21 cellular contexts compared by ENCODE assay signal in the genomic region with DNA sequence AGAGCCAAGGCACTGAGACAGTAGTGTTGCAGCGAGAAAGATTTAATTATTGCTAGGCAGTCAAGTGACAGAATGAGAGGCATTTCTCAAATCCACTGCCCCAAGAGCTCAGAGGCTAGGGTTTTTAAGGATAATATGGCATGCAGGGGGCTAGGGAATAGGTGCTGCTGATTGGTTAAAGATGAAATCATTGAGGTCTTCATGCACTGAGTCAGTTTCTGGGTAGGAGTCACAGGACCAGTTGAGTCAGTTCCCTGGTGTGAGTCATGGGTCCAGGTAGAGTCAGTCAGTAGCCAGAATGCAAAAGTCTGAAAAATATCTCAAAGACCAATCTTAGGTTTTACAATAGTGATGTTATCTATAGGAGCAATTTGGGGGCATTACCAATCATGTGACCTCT.
DNase-seq lines count a peak whose midpoint lies in the region; ATAC-seq and TF ChIP-seq lines count a peak whose summit lies in the region.
"Had no signal": no experiment of that assay in that cellular context is flagged by ENCODE, and none has a peak within 500 bp of the region (broad histone marks: within the 10 kb centered on the region; RNA-seq: fewer than 3 reads in every experiment).

No MANE protein-coding gene starts in this region.

- CTCF ChIA-PET in activated CD4-positive, alpha-beta T cell treated with anti-CD3 and anti-CD28 coated beads for 36 hours (lab: Charles Lee), result interaction anchor here (0.6 kb wide), 1 partner anchor 208 kb away, joined by 5 read pairs; no protein-coding TSS in a partner anchor

- H3K9me3 ChIP-seq in RWPE2 (ENCODE audit: severe bottlenecking), result no peaks in the 10 kb centered on the region
- H3K9me3 ChIP-seq: A549, adrenal gland, tibial artery had no signal

- no peak overlapping the region for H3K27ac Mint-ChIP-seq in activated CD4-positive, alpha-beta T cell treated with anti-CD3 and anti-CD28 coated beads for 36 hours
- H3K27ac Mint-ChIP-seq: activated T-helper 1 cell treated with anti-CD3 and anti-CD28 coated beads, Interleukin-12 subunit alpha, Interleukin-12 subunit beta, Interleukin-2, Interleukin-4 antibody, amounts not matched to agents 30 ng/mL and 10 ng/mL and 1 ng/mL, durations not matched to agents 14 hours and 24 hours and 36 hours; natural killer cell treated with Interleukin-12 subunit alpha and Interleukin-12 subunit beta and Interleukin-15 and Interleukin-18, amount 100 ng/mL, for 72 hours had no signal

- no peak overlapping the region for H3K27ac ChIP-seq in RWPE2 (ENCODE audit: poor library complexity, severe bottlenecking)
- H3K27ac ChIP-seq: A549, adrenal gland, C4-2B, tibial artery had no signal

- POLR2A ChIA-PET in activated CD4-positive, alpha-beta T cell treated with anti-CD3 and anti-CD28 coated beads for 36 hours (lab: Charles Lee), result no interaction called here

- H3K4me3 Mint-ChIP-seq in activated CD4-positive, alpha-beta T cell treated with anti-CD3 and anti-CD28 coated beads for 36 hours, result no peak overlapping the region
- H3K4me3 Mint-ChIP-seq: activated T-helper 1 cell treated with anti-CD3 and anti-CD28 coated beads, Interleukin-12 subunit alpha, Interleukin-12 subunit beta, Interleukin-2, Interleukin-4 antibody, amounts not matched to agents 30 ng/mL and 10 ng/mL and 1 ng/mL, durations not matched to agents 14 hours and 24 hours and 36 hours; natural killer cell treated with Interleukin-12 subunit alpha and Interleukin-12 subunit beta and Interleukin-15 and Interleukin-18, amount 100 ng/mL, for 72 hours had no signal

- intact Hi-C loops in activated CD4-positive, alpha-beta T cell treated with anti-CD3 and anti-CD28 coated beads for 36 hours (cut with DNase I, micrococcal nuclease), result no loop called here

- ATAC-seq in activated CD4-positive, alpha-beta T cell treated with anti-CD3 and anti-CD28 coated beads for 36 hours, result peak; percentile 94
- ATAC-seq in RWPE2 (ENCODE audit: low read depth), result peak; percentile 58; the same call in 2 of the 3 replicates
- ATAC-seq: A549; natural killer cell treated with Interleukin-12 subunit alpha and Interleukin-12 subunit beta and Interleukin-15 and Interleukin-18, amount 100 ng/mL, for 72 hours had no signal

- H3K36me3 ChIP-seq in RWPE2 (ENCODE audit: low read depth) (no peaks in the 10 kb centered on the region), kidney epithelial cell (ENCODE audit: control insufficient read depth, insufficient read depth, low read length) (peaks cover 2% of the 10 kb centered on the region)
- H3K36me3 ChIP-seq: adrenal gland, tibial artery had no signal

- in situ Hi-C loops in Caki2 (cut with HindIII; ENCODE audit: low pct_unique_long_range_greater_than_20kb, low sequenced_read_pairs), result no loop called here

- no peaks in the 10 kb centered on the region for H3K36me3 Mint-ChIP-seq in activated CD4-positive, alpha-beta T cell treated with anti-CD3 and anti-CD28 coated beads for 36 hours (ENCODE audit: low read depth)
- H3K36me3 Mint-ChIP-seq: natural killer cell treated with Interleukin-12 subunit alpha and Interleukin-12 subunit beta and Interleukin-15 and Interleukin-18, amount 100 ng/mL, for 72 hours had no signal

- no peaks in the 10 kb centered on the region for H3K27me3 ChIP-seq in RWPE2 (ENCODE audit: insufficient read depth, poor library complexity, severe bottlenecking)
- no peaks in the 10 kb centered on the region for H3K27me3 ChIP-seq in kidney epithelial cell (ENCODE audit: control insufficient read depth, insufficient read depth, low read length)
- H3K27me3 ChIP-seq: adrenal gland, tibial artery had no signal

- peaks cover 4% of the 10 kb centered on the region for H3K27me3 Mint-ChIP-seq in activated CD4-positive, alpha-beta T cell treated with anti-CD3 and anti-CD28 coated beads for 36 hours

- H3K4me3 ChIP-seq in RWPE2 (ENCODE audit: severe bottlenecking) (no peak overlapping the region), kidney epithelial cell (ENCODE audit: low read depth, low read length) (no peak overlapping the region)
- H3K4me3 ChIP-seq: A549, adrenal gland, tibial artery had no signal

- DNase-seq in activated CD4-positive, alpha-beta T cell treated with anti-CD3 and anti-CD28 coated beads for 36 hours, result peak; percentile 47
- DNase-seq in activated CD4-positive, alpha-beta T cell treated with anti-CD3 and anti-CD28 coated beads for 4 hours, result no peak
- peak; percentile 34 for DNase-seq in Caki2 (ENCODE audit: low read depth)
- no peak for DNase-seq in RWPE2 (ENCODE audit: low spot score)
- peak; percentile 84 for DNase-seq in kidney epithelial cell (ENCODE audit: low read depth)
- no peak for DNase-seq in OCI-M2 (lab: John Stamatoyannopoulos, UW; ENCODE audit: unreplicated experiment)
- no peak for DNase-seq in T-helper 9 cell
- DNase-seq in dermis blood vessel endothelial cell, result no peak
- DNase-seq: adrenal gland; central memory CD4-positive, alpha-beta T cell; DMS 273 treated with DMSO at 0.1 percent for 48 hours; effector CD4-positive, alpha-beta T cell; KG1; NCI-H1092; NCI-H2081 treated with DMSO at 0.1 percent for 48 hours; NCI-H524; tibial artery had no signal

- no peak for TF ChIP-seq CTCF in RWPE2 (IDR thresholded peaks at IDR 0.05; ENCODE audit: poor library complexity, severe bottlenecking)
- TF ChIP-seq CTCF in kidney epithelial cell (IDR thresholded peaks at IDR 0.05; ENCODE audit: insufficient read depth, low read length, poor library complexity, severe bottlenecking), result no peak

- no peaks in the 10 kb centered on the region for H3K9me3 Mint-ChIP-seq in activated CD4-positive, alpha-beta T cell treated with anti-CD3 and anti-CD28 coated beads for 36 hours (ENCODE audit: low read depth)
- H3K9me3 Mint-ChIP-seq: natural killer cell treated with Interleukin-12 subunit alpha and Interleukin-12 subunit beta and Interleukin-15 and Interleukin-18, amount 100 ng/mL, for 72 hours had no signal

- no peaks in the 10 kb centered on the region for H3K4me1 ChIP-seq in RWPE2 (ENCODE audit: insufficient read depth, poor library complexity, severe bottlenecking)
- H3K4me1 ChIP-seq: A549, adrenal gland had no signal

- H3K4me1 Mint-ChIP-seq in activated CD4-positive, alpha-beta T cell treated with anti-CD3 and anti-CD28 coated beads for 36 hours, result peaks cover 9% of the 10 kb centered on the region

Comparison
In these comparisons a context has a peak if more than half of its experiments do, and no peak if none do; other contexts are left out.
1. DNase-seq: peak in activated CD4-positive, alpha-beta T cell treated with anti-CD3 and anti-CD28 coated beads for 36 hours (single experiment), Caki2 (single experiment) and kidney epithelial cell (single experiment); none in activated CD4-positive, alpha-beta T cell treated with anti-CD3 and anti-CD28 coated beads for 4 hours (0 of 2), RWPE2 (single experiment), OCI-M2 (single experiment), T-helper 9 cell (single experiment) and dermis blood vessel endothelial cell (single experiment).